In genomic region chr5:172640822-172641358, GRCh38 we compare ENCODE assay signal across 8 cellular contexts. TPM values are rescaled to one million over a fixed set of nuclear protein-coding genes. Genes with fewer than 3 reads are reported as not detected.
DNase-seq lines count a peak whose midpoint lies in the region; ATAC-seq and TF ChIP-seq lines count a peak whose summit lies in the region.

NEURL1B (plus strand) TSS chr5:172641263; CDS start chr5:172641407, 144 bp downstream.

- peaks cover 10% of the 10 kb centered on the region; the same call in 1 of the 2 replicates for H3K27me3 ChIP-seq in IMR-90 (ENCODE audit: control insufficient read depth, insufficient read depth, low read length)

- no peak for TF ChIP-seq CTCF in IMR-90 (conservative IDR thresholded peaks at IDR 0.05; ENCODE audit: low read depth, low read length)

- H3K56ac ChIP-seq in IMR-90 (ENCODE audit: extremely low read depth, insufficient read depth, low read length) = no peak within 1 kb of the TSS

- H3K4me1 ChIP-seq in IMR-90 (ENCODE audit: control insufficient read depth, insufficient read depth, low read length) = peaks cover 5% of the 10 kb centered on the region; the same call in 1 of the 2 replicates
- no peaks in the 10 kb centered on the region for H3K4me1 ChIP-seq in urinary bladder (ENCODE audit: insufficient read depth)

- peak within 1 kb of the TSS; percentile 85 for H2AK9ac ChIP-seq in IMR-90 (replicated peaks; ENCODE audit: low read depth, low read length, poor library complexity)

- intact Hi-C loops in IMR-90 (cut with micrococcal nuclease) (loop anchor here (1.0 kb wide), 1 partner anchor 162 kb away; no protein-coding TSS in a partner anchor), Right ventricle myocardium inferior (cut with DNase I) (loop anchor here (2.0 to 5.0 kb wide), 3 partner anchors 39 to 139 kb away; no protein-coding TSS in a partner anchor)

- POLR2A ChIA-PET in IMR-90 (lab: Charles Lee; ENCODE audit: unreplicated experiment) = interaction anchor here (0.5 kb wide), 1 partner anchor 58 kb away, joined by 4 read pairs; no protein-coding TSS in a partner anchor
- POLR2A ChIA-PET in activated naive CD8-positive, alpha-beta T cell treated with anti-CD3 and anti-CD28 coated beads, Interleukin-2, amount 10 ng/mL, durations not matched to agents 7 days and 5 days (lab: Charles Lee) = no interaction called here

- no peak within 1 kb of the TSS for H3K18ac ChIP-seq in IMR-90 (ENCODE audit: low read depth, low read length)

- H3K9ac ChIP-seq in IMR-90 (ENCODE audit: low read depth, low read length) = peak within 1 kb of the TSS; percentile 69

- no peak for TF ChIP-seq RAD21 in IMR-90 (IDR thresholded peaks at IDR 0.05; ENCODE audit: low read length)

- H4K8ac ChIP-seq in IMR-90 (ENCODE audit: low read depth in 2 of 2, low read length in 2 of 2) = peak within 1 kb of the TSS in 1 of 2 experiments; percentile 46; a peak in 2 of 4 replicates

- CTCF ChIA-PET in IMR-90 (lab: Yijun Ruan, JAX) = no interaction called here

- peak within 1 kb of the TSS; percentile 97 for H3K4me2 ChIP-seq in IMR-90 (ENCODE audit: low read depth, low read length)

- H2BK5ac ChIP-seq in IMR-90 (ENCODE audit: low read depth, low read length, poor library complexity, severe bottlenecking) = no peak within 1 kb of the TSS

- peaks cover 49% of the 10 kb centered on the region for H3K27me3 Mint-ChIP-seq in activated naive CD8-positive, alpha-beta T cell treated with anti-CD3 and anti-CD28 coated beads, Interleukin-2, amount 10 ng/mL, durations not matched to agents 7 days and 5 days

- H3K79me1 ChIP-seq in IMR-90 (ENCODE audit: low read depth in 1 of 2, low read length in 2 of 2) = peaks cover 24 to 42% of the 10 kb centered on the region in 2 experiments

- no peak within 1 kb of the TSS for H2BK20ac ChIP-seq in IMR-90 (ENCODE audit: low read depth, low read length)

- peak within 1 kb of the TSS; percentile 14; the same call in 1 of the 2 replicates for H3K4ac ChIP-seq in IMR-90 (ENCODE audit: low read depth, low read length)

- H3K4me1 Mint-ChIP-seq in activated naive CD8-positive, alpha-beta T cell treated with anti-CD3 and anti-CD28 coated beads, Interleukin-2, amount 10 ng/mL, durations not matched to agents 7 days and 5 days = peaks cover 13% of the 10 kb centered on the region

- TF ChIP-seq POLR2A in IMR-90 (IDR thresholded peaks at IDR 0.05; ENCODE audit: low read depth, low read length) = peak; percentile 43; the same call in 1 of the 2 replicates

- WGBS in IMR-90 (ENCODE audit: extremely low coverage in 2 of 2, insufficient read length in 1 of 2), 2 experiments = 1% methylated on average over 21 of the region's 54 CpGs; no CpG with 5 or more reads in 1 of the 2 experiments
- under 1% methylated on average over 50 of the region's 54 CpGs for WGBS in urinary bladder

- H3K36me3 ChIP-seq in IMR-90 (ENCODE audit: control insufficient read depth, insufficient read depth, low read length) (peaks cover 4% of the 10 kb centered on the region; the same call in 1 of the 2 replicates), urinary bladder (ENCODE audit: insufficient read depth) (no peaks in the 10 kb centered on the region)

- in situ Hi-C loops in IMR-90 (cut with MboI; ENCODE audit: low sequenced_read_pairs) = no loop called here

- H4K91ac ChIP-seq in IMR-90 (ENCODE audit: insufficient read depth, low read depth, low read length) = no peak within 1 kb of the TSS

- H3K4me3 ChIP-seq in IMR-90 (ENCODE audit: insufficient read depth, low read depth, low read length) (peak within 1 kb of the TSS; percentile 85), urinary bladder (ENCODE audit: low read depth, low read length) (peak within 1 kb of the TSS; percentile 72)

- H2AFZ ChIP-seq in IMR-90 (replicated peaks; ENCODE audit: low read length, poor library complexity) = peak within 1 kb of the TSS; percentile 92

- H2BK120ac ChIP-seq in IMR-90 (ENCODE audit: low read depth, low read length) = no peak within 1 kb of the TSS; the same call in 1 of the 2 replicates

- peaks cover 7% of the 10 kb centered on the region; the same call in 1 of the 2 replicates for H3K9me1 ChIP-seq in IMR-90 (ENCODE audit: insufficient read depth, low read length)

- peak within 1 kb of the TSS; percentile 18; the same call in 1 of the 2 replicates for H3K23ac ChIP-seq in IMR-90 (ENCODE audit: low read depth, low read length)

- H3K27ac Mint-ChIP-seq in activated naive CD8-positive, alpha-beta T cell treated with anti-CD3 and anti-CD28 coated beads, Interleukin-2, amount 10 ng/mL, durations not matched to agents 7 days and 5 days = peak within 1 kb of the TSS; percentile 15

- peak; percentile 48 to 57 for ATAC-seq in activated CD4-positive, CD25-positive, alpha-beta regulatory T cell treated with anti-CD3 and anti-CD28 coated beads, Interleukin-2, amount 50 U/mL, for 24 hours
- ATAC-seq in IMR-90 (ENCODE audit: low read depth) (peak; percentile 95), Right ventricle myocardium inferior (peak; percentile 89)
- peak; percentile 86 for ATAC-seq in activated naive CD8-positive, alpha-beta T cell treated with anti-CD3 and anti-CD28 coated beads, Interleukin-2, amount 10 ng/mL, durations not matched to agents 7 days and 5 days (ENCODE audit: low read depth)

- no peak within 1 kb of the TSS for H2AK5ac ChIP-seq in IMR-90 (ENCODE audit: low read depth, low read length)

- no peak within 1 kb of the TSS for H4K5ac ChIP-seq in IMR-90 (ENCODE audit: low read depth, low read length)

- H3K9me3 Mint-ChIP-seq in activated naive CD8-positive, alpha-beta T cell treated with anti-CD3 and anti-CD28 coated beads, Interleukin-2, amount 10 ng/mL, durations not matched to agents 7 days and 5 days = no peaks in the 10 kb centered on the region

- no peak within 1 kb of the TSS for H2BK15ac ChIP-seq in IMR-90 (ENCODE audit: low read depth, low read length)

- BruUV-seq in IMR-90 (replicated peaks; lab: Mats Ljungman, UMichigan) = no TSS peak

- H3K27ac ChIP-seq in IMR-90 (ENCODE audit: insufficient read depth, low read length) (peak within 1 kb of the TSS; percentile 53; the same call in 1 of the 2 replicates), urinary bladder (ENCODE audit: low read depth) (peak within 1 kb of the TSS; percentile 60)

- H3K9me3 ChIP-seq in IMR-90 (ENCODE audit: control insufficient read depth, insufficient read depth, low read length) = no peaks in the 10 kb centered on the region

- no peaks in the 10 kb centered on the region for H4K20me1 ChIP-seq in IMR-90 (ENCODE audit: insufficient read depth, low read length)

- H3K4me3 Mint-ChIP-seq in activated naive CD8-positive, alpha-beta T cell treated with anti-CD3 and anti-CD28 coated beads, Interleukin-2, amount 10 ng/mL, durations not matched to agents 7 days and 5 days = peak within 1 kb of the TSS; percentile 77

- peaks cover 1% of the 10 kb centered on the region for H3K36me3 Mint-ChIP-seq in activated naive CD8-positive, alpha-beta T cell treated with anti-CD3 and anti-CD28 coated beads, Interleukin-2, amount 10 ng/mL, durations not matched to agents 7 days and 5 days

- dilution Hi-C loops in IMR-90 (cut with HindIII; ENCODE audit: low sequenced_read_pairs, unreplicated experiment) = no loop called here

- no peak within 1 kb of the TSS; the same call in 1 of the 2 replicates for H3K14ac ChIP-seq in IMR-90 (replicated peaks; ENCODE audit: low read depth, low read length)

- no peak for DNase-seq in activated CD4-positive, CD25-positive, alpha-beta regulatory T cell (lab: John Stamatoyannopoulos, UW)
- DNase-seq in IMR-90 = peak; percentile 43
- peak; percentile 87 for DNase-seq in RPMI8226
- DNase-seq in activated naive CD8-positive, alpha-beta T cell treated with anti-CD3 and anti-CD28 coated beads, Interleukin-2, amount 10 ng/mL, durations not matched to agents 7 days and 5 days = peak; percentile 83
- DNase-seq in Right ventricle myocardium inferior (ENCODE audit: missing footprints) = peak; percentile 91
- DNase-seq in nucleus accumbens (lab: John Stamatoyannopoulos, UW) = peak in 52 of 56 donors; percentile 10 to 89 (median 54)

TF ChIP-seq in IMR-90, 13 proteins besides CTCF, POLR2A, EP300 and RAD21:
- TF ChIP-seq FOS (IDR thresholded peaks at IDR 0.05; ENCODE audit: low read depth, low read length) (no peak), ELK1 (IDR thresholded peaks at IDR 0.05; ENCODE audit: borderline replicate concordance, low read depth, low read length) (no peak), MAZ (IDR thresholded peaks at IDR 0.05; ENCODE audit: borderline replicate concordance, low read depth, low read length) (peak; percentile 53; the same call in 1 of the 2 replicates), CEBPB (IDR thresholded peaks at IDR 0.05; ENCODE audit: low read depth, low read length) (no peak), SMC3 (IDR thresholded peaks at IDR 0.05; ENCODE audit: low read depth, low read length) (no peak), MXI1 (IDR thresholded peaks at IDR 0.05; ENCODE audit: borderline replicate concordance, low read depth, low read length) (no peak), NFE2L2 (IDR thresholded peaks at IDR 0.05; ENCODE audit: low read depth, low read length) (no peak)

RNA-seq across cellular contexts. Expression of gene NEURL1B, which starts in this region (rescaled TPM):
- total RNA-seq in IMR-90 (2012; rRNA removed) (1.8 and 1.9 TPM in 2 replicates), Right ventricle myocardium inferior (37.1 TPM), urinary bladder (52.4 TPM)
- polyA plus RNA-seq in IMR-90 (2012; rRNA removed) (2.6 and 2.8 TPM in 2 replicates), urinary bladder (51.9 TPM)
- 1.6 and 1.9 TPM in 2 replicates for polyA plus RNA-seq in IMR-90 (2012; cell fraction: cytosol; rRNA removed)
- 3.9 and 5.7 TPM in 2 replicates for polyA plus RNA-seq in IMR-90 (2012; cell fraction: nucleus; rRNA removed; ENCODE audit: low replicate concordance)
- 1 to 10 TPM; 3.0 to 3.1 TPM for total RNA-seq in activated naive CD8-positive, alpha-beta T cell treated with anti-CD3 and anti-CD28 coated beads, Interleukin-2, amount 10 ng/mL, durations not matched to agents 7 days and 5 days

Comparison
In these comparisons a context has a peak if more than half of its experiments do, and no peak if none do; other contexts are left out.
1. DNase-seq: peak in IMR-90 (single experiment), RPMI8226 (single experiment), activated naive CD8-positive, alpha-beta T cell treated with anti-CD3 and anti-CD28 coated beads, Interleukin-2, amount 10 ng/mL, durations not matched to agents 7 days and 5 days (single experiment), Right ventricle myocardium inferior (single experiment) and nucleus accumbens (52 of 56); none in activated CD4-positive, CD25-positive, alpha-beta regulatory T cell (0 of 4).
2. Peak in every context shown above with its lines, with median percentiles within 50 percentile points of each other: ATAC-seq.